ENCODE assay signal across 14 cellular contexts in the genomic region with DNA sequence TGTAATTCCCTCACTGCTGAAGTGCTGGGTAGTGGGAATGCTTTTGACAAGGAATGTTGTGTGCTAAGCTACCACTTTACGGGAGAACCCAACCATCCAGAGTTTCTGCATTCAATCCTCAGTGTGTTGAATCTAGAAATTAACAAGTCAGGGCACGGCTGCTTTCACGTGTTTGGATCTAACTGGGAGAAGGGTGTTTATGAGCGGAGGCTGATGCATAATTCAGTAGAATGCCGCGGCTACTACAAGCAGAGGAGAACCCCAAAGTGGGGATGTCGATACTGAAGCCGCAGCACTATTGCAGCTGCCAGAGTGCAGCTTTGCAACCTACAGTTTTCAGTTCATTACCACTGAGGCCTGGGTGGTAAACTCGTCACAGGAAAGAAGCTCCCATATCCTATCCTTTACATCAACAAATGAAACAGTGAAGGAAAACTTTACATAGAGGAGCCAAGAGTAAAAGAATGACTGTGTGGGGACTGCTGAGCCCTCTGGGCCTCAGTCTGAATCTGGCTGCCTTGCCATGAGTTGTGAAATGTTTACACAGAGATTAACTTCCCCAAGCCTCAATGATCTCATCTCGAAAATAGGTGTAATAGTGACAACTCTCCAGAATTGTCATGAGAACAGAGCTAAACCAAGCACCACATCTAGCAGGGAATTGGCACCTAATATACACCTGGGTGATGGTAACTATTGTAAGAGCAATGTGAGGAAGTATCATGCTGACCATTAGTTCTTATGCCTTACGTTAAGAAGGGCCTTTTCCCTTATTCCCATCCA.
DNase-seq lines count a peak whose midpoint lies in the region; ATAC-seq, FAIRE-seq and TF ChIP-seq lines count a peak whose summit lies in the region.
"Had no signal": no experiment of that assay in that cellular context is flagged by ENCODE, and none has a peak within 500 bp of the region (broad histone marks: within the 10 kb centered on the region; RNA-seq: fewer than 3 reads in every experiment).

No MANE protein-coding gene starts in this region.

- dilution Hi-C loops in keratinocyte (cut with MboI; ENCODE audit: extremely low pct_ligation_motif_present, low sequenced_read_pairs): no loop called here

- H3K36me3 ChIP-seq in keratinocyte (ENCODE audit: control insufficient read depth in 2 of 2, extremely low read depth in 1 of 2, insufficient read depth in 2 of 2, low read length in 2 of 2): no peaks in the 10 kb centered on the region
- no peaks in the 10 kb centered on the region for H3K36me3 ChIP-seq in BE2C

- H3K27ac ChIP-seq in keratinocyte (ENCODE audit: control insufficient read depth, insufficient read depth, low read length): peak overlapping the region; percentile 81
- H3K27ac ChIP-seq: testis had no signal

- no peak for DNase-seq in keratinocyte (ENCODE audit: low read depth, low spot score)
- no peak for DNase-seq in SK-N-DZ (ENCODE audit: low spot score)
- DNase-seq in BE2C: no peak
- DNase-seq: activated B cell treated with CpG ODN at 0.5 μM for 24 hours; activated naive CD4-positive, alpha-beta T cell treated with anti-CD3 and anti-CD28 coated beads for 36 hours; HCEC 1CT; naive thymus-derived CD4-positive, alpha-beta T cell; testis had no signal

- no peaks in the 10 kb centered on the region for H4K20me1 ChIP-seq in keratinocyte (ENCODE audit: control insufficient read depth, extremely low read depth, insufficient read depth, low read length)

- no peaks in the 10 kb centered on the region for H3K9me1 ChIP-seq in keratinocyte (ENCODE audit: control insufficient read depth, extremely low read depth, insufficient read depth, low read length)

- H3K27me3 ChIP-seq in keratinocyte (ENCODE audit: control insufficient read depth, extremely low read depth, insufficient read depth, low read length): no peaks in the 10 kb centered on the region
- no peaks in the 10 kb centered on the region for H3K27me3 ChIP-seq in BE2C
- H3K27me3 ChIP-seq: testis had no signal

- TF ChIP-seq CTCF in keratinocyte (optimal IDR thresholded peaks at IDR 0.05 in 1 of 3, IDR thresholded peaks at IDR 0.05 in 1 of 3, conservative IDR thresholded peaks at IDR 0.05 in 1 of 3; ENCODE audit: extremely low read depth in 1 of 3, insufficient read depth in 2 of 3, low read length in 3 of 3) (no peak), BE2C (IDR thresholded peaks at IDR 0.05; ENCODE audit: low read depth, low read length) (no peak)

- no peaks in the 10 kb centered on the region for H3K9me3 ChIP-seq in keratinocyte (ENCODE audit: control insufficient read depth, low read depth, low read length)
- no peaks in the 10 kb centered on the region for H3K9me3 ChIP-seq in BE2C
- H3K9me3 ChIP-seq: testis had no signal

- peak; percentile 91 for FAIRE-seq in keratinocyte (lab: Jason Lieb, UNC)

- no peak overlapping the region for H3K4me3 ChIP-seq in keratinocyte (ENCODE audit: control insufficient read depth in 2 of 3, extremely low read depth in 1 of 3, insufficient read depth in 2 of 3, low read depth in 1 of 3, low read length in 3 of 3)
- no peak overlapping the region for H3K4me3 ChIP-seq in BE2C (ENCODE audit: low read depth, low read length)
- H3K4me3 ChIP-seq: testis had no signal

- H3K79me2 ChIP-seq in keratinocyte (ENCODE audit: control insufficient read depth, insufficient read depth, low read length): no peaks in the 10 kb centered on the region

- H2AFZ ChIP-seq in keratinocyte (ENCODE audit: control insufficient read depth, low read length): peak overlapping the region; percentile 66

- ATAC-seq in GM18861 (IDR thresholded peaks at IDR 0.05; ENCODE audit: unreplicated experiment) (peak; percentile 23), GM21717 (IDR thresholded peaks at IDR 0.05; ENCODE audit: unreplicated experiment) (peak; percentile 49), HG03442 (IDR thresholded peaks at IDR 0.05; ENCODE audit: unreplicated experiment) (peak; percentile 33), GM19023 (IDR thresholded peaks at IDR 0.05; ENCODE audit: unreplicated experiment) (no peak), HG03139 (IDR thresholded peaks at IDR 0.05; ENCODE audit: unreplicated experiment) (no peak)
- ATAC-seq: naive thymus-derived CD4-positive, alpha-beta T cell; Panc1 had no signal

- H3K9ac ChIP-seq in keratinocyte (ENCODE audit: control insufficient read depth, extremely low read depth, insufficient read depth, low read length): peak overlapping the region; percentile 59

- peaks cover 62% of the 10 kb centered on the region for H3K4me1 ChIP-seq in keratinocyte (ENCODE audit: control insufficient read depth, extremely low read depth, insufficient read depth, low read length)
- H3K4me1 ChIP-seq in BE2C: no peaks in the 10 kb centered on the region
- H3K4me1 ChIP-seq: testis had no signal

- H3K4me2 ChIP-seq in keratinocyte (ENCODE audit: control insufficient read depth, extremely low read depth, insufficient read depth, low read depth, low read length): peak overlapping the region; percentile 73

Comparison
In these comparisons a context has a peak if more than half of its experiments do, and no peak if none do; other contexts are left out.
1. ATAC-seq: peak in GM18861 (single experiment), GM21717 (single experiment) and HG03442 (single experiment); none in GM19023 (single experiment) and HG03139 (single experiment).